9 cellular contexts compared by ENCODE assay signal in genomic region chr17:76772842-76773521, GRCh38. TPM values are rescaled to one million over a fixed set of nuclear protein-coding genes. Genes with fewer than 3 reads are reported as not detected.
DNase-seq lines count a peak whose midpoint lies in the region; ATAC-seq and TF ChIP-seq lines count a peak whose summit lies in the region.
"Had no signal": no experiment of that assay in that cellular context is flagged by ENCODE, and none has a peak within 500 bp of the region (broad histone marks: within the 10 kb centered on the region; RNA-seq: fewer than 3 reads in every experiment).

No MANE protein-coding gene starts in this region.

- DNase-seq in ELF-1 (ENCODE audit: low read depth, low spot score) = peak; percentile 61
- peak; percentile 24 for DNase-seq in activated T-helper 9 cell treated with anti-CD3 and anti-CD28 coated beads, Interleukin-2, amount 50 U/mL, for 16 hours (ENCODE audit: low read depth)
- DNase-seq in iPS-NIHi11 (ENCODE audit: low spot score) = peak; percentile 19
- DNase-seq in stimulated activated CD8-positive, alpha-beta memory T cell treated with anti-CD3 and anti-CD28 coated beads, Interleukin-4, amount 100 ng/mL, for 48 hours = peak; percentile 58
- no peak for DNase-seq in sciatic nerve (ENCODE audit: low spot score)
- DNase-seq in HuH-7 (ENCODE audit: low spot score) = no peak
- DNase-seq: pancreas had no signal

- intact Hi-C loops in sciatic nerve (cut with DNase I) = no loop called here

- ATAC-seq in HG03521 (IDR thresholded peaks at IDR 0.05; ENCODE audit: unreplicated experiment) = no peak
- no peak for ATAC-seq in sciatic nerve

TF ChIP-seq in PFSK-1, 5 proteins besides CTCF, POLR2A, EP300 and RAD21:
- TF ChIP-seq POLR2AphosphoS5 (IDR thresholded peaks at IDR 0.05; ENCODE audit: low read depth, low read length) (peak; percentile 29; the same call in 1 of the 2 replicates), TAF1 (IDR thresholded peaks at IDR 0.05; ENCODE audit: borderline replicate concordance, insufficient read depth, low read length) (0 out of 2 replicates have a peak, but pooled peaks have one; percentile 32), SIN3A (IDR thresholded peaks at IDR 0.05; ENCODE audit: borderline replicate concordance, insufficient read depth, low read length) (no peak)

RNA-seq across cellular contexts. Expression of gene MFSD11, which starts 35.1 kb away (rescaled TPM):
- polyA plus RNA-seq in PFSK-1 (2012; ENCODE audit: insufficient read length, low read depth) = 8.5 TPM
- total RNA-seq in sciatic nerve = 30.3 TPM

RNA-seq across cellular contexts. Expression of gene SRSF2, which starts 35.9 kb away (rescaled TPM):
- polyA plus RNA-seq in PFSK-1 (2012; ENCODE audit: insufficient read length, low read depth) = 221 TPM
- total RNA-seq in sciatic nerve = 154 TPM

RNA-seq across cellular contexts. Expression of gene METTL23, which starts 46.3 kb away (rescaled TPM):
- polyA plus RNA-seq in PFSK-1 (2012; ENCODE audit: insufficient read length, low read depth) = 35.7 TPM
- total RNA-seq in sciatic nerve = 29.1 TPM

RNA-seq across cellular contexts. Expression of gene JMJD6, which starts 46.6 kb away (rescaled TPM):
- polyA plus RNA-seq in PFSK-1 (2012; ENCODE audit: insufficient read length, low read depth) = 104 TPM
- total RNA-seq in sciatic nerve = 37.2 TPM

Comparison
In these comparisons a context has a peak if more than half of its experiments do, and no peak if none do; other contexts are left out.
1. DNase-seq: peak in ELF-1 (single experiment), activated T-helper 9 cell treated with anti-CD3 and anti-CD28 coated beads, Interleukin-2, amount 50 U/mL, for 16 hours (single experiment), iPS-NIHi11 (single experiment) and stimulated activated CD8-positive, alpha-beta memory T cell treated with anti-CD3 and anti-CD28 coated beads, Interleukin-4, amount 100 ng/mL, for 48 hours (single experiment); none in sciatic nerve (single experiment) and HuH-7 (single experiment).